In the genomic region with DNA sequence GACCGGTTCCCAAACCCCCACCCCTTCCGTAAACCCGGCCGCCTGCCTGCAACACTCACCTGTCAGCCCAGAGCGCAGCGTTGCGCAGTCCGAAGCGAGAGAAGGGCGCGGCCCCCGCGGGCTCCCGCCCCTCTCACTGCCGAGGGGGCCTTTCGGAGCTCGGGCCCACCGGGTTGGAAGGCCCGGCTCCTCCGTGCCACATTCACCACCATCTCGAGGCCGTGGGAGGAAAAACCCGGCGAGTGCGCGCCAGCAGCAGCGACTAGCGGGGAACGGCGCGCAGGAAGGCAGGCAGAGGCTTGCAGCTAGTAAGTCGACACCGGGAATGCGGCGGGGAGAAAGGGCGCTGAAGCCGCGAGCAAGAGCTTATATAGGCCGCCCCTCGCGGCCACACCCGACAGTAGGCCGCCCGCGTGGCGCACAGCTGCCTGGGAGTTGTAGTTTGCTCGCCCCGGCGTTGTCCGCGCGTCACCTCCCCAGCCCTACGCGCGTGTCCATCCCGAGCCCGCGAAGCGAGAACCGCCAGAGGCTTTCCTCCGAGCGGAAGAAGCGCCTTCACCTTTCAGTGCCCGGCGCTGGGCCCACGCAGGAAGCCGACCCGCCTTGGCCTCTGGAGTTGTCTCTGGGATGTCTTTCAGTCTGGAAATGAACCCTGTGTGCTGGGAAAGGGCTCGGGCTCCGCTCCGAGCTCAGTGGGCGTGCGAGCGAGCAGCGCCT, we compare ENCODE assay signal across 8 cellular contexts. TPM values are rescaled to one million over a fixed set of nuclear protein-coding genes. Genes with fewer than 3 reads are reported as not detected.
DNase-seq lines count a peak whose midpoint lies in the region; ATAC-seq and TF ChIP-seq lines count a peak whose summit lies in the region.

No MANE protein-coding gene starts in this region.

- peak overlapping the region; percentile 58 for H2BK5ac ChIP-seq in IMR-90 (ENCODE audit: low read depth, low read length, poor library complexity, severe bottlenecking)

- H3K79me1 ChIP-seq in IMR-90 (ENCODE audit: low read depth in 1 of 2, low read length in 2 of 2) = peaks cover 13 to 35% of the 10 kb centered on the region in 2 experiments

- H3K4ac ChIP-seq in IMR-90 (ENCODE audit: low read depth, low read length) = peak overlapping the region; percentile 72

- TF ChIP-seq RAD21 in IMR-90 (IDR thresholded peaks at IDR 0.05; ENCODE audit: low read length) = no peak; the same call in 1 of the 2 replicates

- peaks cover 44% of the 10 kb centered on the region for H4K20me1 ChIP-seq in IMR-90 (ENCODE audit: insufficient read depth, low read length)

- H3K4me3 Mint-ChIP-seq in activated T-cell treated with anti-CD3 and anti-CD28 coated beads, Interleukin-2, amount 50 U/mL, for 24 hours = peak overlapping the region; percentile 95

- CTCF ChIA-PET in IMR-90 (lab: Yijun Ruan, JAX) = interaction anchor here (1.0 to 1.7 kb wide), 4 partner anchors 20 to 233 kb away, joined by 3 to 6 read pairs (median 3); no protein-coding TSS in a partner anchor

- H3K14ac ChIP-seq in IMR-90 (replicated peaks; ENCODE audit: low read depth, low read length) = peak overlapping the region; percentile 73

- BruUV-seq in IMR-90 (replicated peaks; lab: Mats Ljungman, UMichigan) = no TSS peak

- H3K4me3 ChIP-seq in IMR-90 (ENCODE audit: insufficient read depth, low read depth, low read length) = peak overlapping the region; percentile 79
- H3K4me3 ChIP-seq in esophagus (ENCODE audit: low read depth in 1 of 2, low read length in 2 of 2) = peak overlapping the region; percentile 81 to 85

- H3K4me1 Mint-ChIP-seq in activated T-cell treated with anti-CD3 and anti-CD28 coated beads, Interleukin-2, amount 50 U/mL, for 24 hours (ENCODE audit: low read depth) = peaks cover 36% of the 10 kb centered on the region

- no peak for TF ChIP-seq CTCF in IMR-90 (conservative IDR thresholded peaks at IDR 0.05; ENCODE audit: low read depth, low read length)

- H2BK15ac ChIP-seq in IMR-90 (ENCODE audit: low read depth, low read length) = no peak overlapping the region; the same call in 2 of the 3 replicates

- dilution Hi-C loops in IMR-90 (cut with HindIII; ENCODE audit: low sequenced_read_pairs, unreplicated experiment) = no loop called here

- H3K4me2 ChIP-seq in IMR-90 (ENCODE audit: low read depth, low read length) = peak overlapping the region; percentile 96

- H3K9ac ChIP-seq in IMR-90 (ENCODE audit: low read depth, low read length) = peak overlapping the region; percentile 76

- peak; percentile 100 for DNase-seq in DMS153 treated with DMSO at 0.1 percent for 48 hours (lab: John Stamatoyannopoulos, UW; ENCODE audit: unreplicated experiment)
- peak; percentile 94 for DNase-seq in IMR-90
- DNase-seq in OCI-M2 (lab: John Stamatoyannopoulos, UW; ENCODE audit: unreplicated experiment) = peak; percentile 55
- DNase-seq in activated T-cell treated with anti-CD3 and anti-CD28 coated beads, Interleukin-2, amount 50 U/mL, for 24 hours = peak; percentile 97
- DNase-seq in myocyte (ENCODE audit: low read depth) = peak; percentile 96
- peak; percentile 85 to 91 for DNase-seq in stimulated activated CD8-positive, alpha-beta memory T cell treated with anti-CD3 and anti-CD28 coated beads, Interleukin-7, amount 100 ng/mL, for 4 hours (ENCODE audit: low read depth in 2 of 2)

- H4K8ac ChIP-seq in IMR-90 (ENCODE audit: low read depth in 2 of 2, low read length in 2 of 2) = peak overlapping the region; percentile 37 to 76

- H4K91ac ChIP-seq in IMR-90 (ENCODE audit: insufficient read depth, low read depth, low read length) = peak overlapping the region; percentile 48; the same call in 1 of the 2 replicates

- POLR2A ChIA-PET in IMR-90 (lab: Charles Lee; ENCODE audit: unreplicated experiment) = interaction anchor here (0.6 to 1.5 kb wide), 6 partner anchors 19 to 498 kb away, joined by 3 to 6 read pairs (median 4); no protein-coding TSS in a partner anchor

- peaks cover 59% of the 10 kb centered on the region for H3K36me3 Mint-ChIP-seq in activated T-cell treated with anti-CD3 and anti-CD28 coated beads, Interleukin-2, amount 50 U/mL, for 24 hours (ENCODE audit: low read depth)

- WGBS in IMR-90 (ENCODE audit: extremely low coverage in 2 of 2, insufficient read length in 1 of 2), 2 experiments = 0% methylated on average over 36 of the region's 75 CpGs; no CpG with 5 or more reads in 1 of the 2 experiments
- 0 to 1% methylated on average over 74 to 75 of the region's 75 CpGs for WGBS in esophagus, 2 donors

- peak; percentile 77 for ATAC-seq in GM21528 (IDR thresholded peaks at IDR 0.05; ENCODE audit: low FRiP score, unreplicated experiment)
- peak; percentile 95 for ATAC-seq in IMR-90 (ENCODE audit: low read depth)

- H2AFZ ChIP-seq in IMR-90 (replicated peaks; ENCODE audit: low read length, poor library complexity) = peak overlapping the region; percentile 93

- H3K27ac ChIP-seq in IMR-90 (ENCODE audit: insufficient read depth, low read length) (peak overlapping the region; percentile 75), esophagus (ENCODE audit: low read depth in 2 of 2, low read length in 1 of 2) (peak overlapping the region; percentile 95 to 96)

- H3K18ac ChIP-seq in IMR-90 (ENCODE audit: low read depth, low read length) = no peak overlapping the region

- no peaks in the 10 kb centered on the region for H3K9me3 Mint-ChIP-seq in activated T-cell treated with anti-CD3 and anti-CD28 coated beads, Interleukin-2, amount 50 U/mL, for 24 hours

- H2BK120ac ChIP-seq in IMR-90 (ENCODE audit: low read depth, low read length) = peak overlapping the region; percentile 41; the same call in 1 of the 2 replicates

- H3K4me1 ChIP-seq in IMR-90 (ENCODE audit: control insufficient read depth, insufficient read depth, low read length) (peaks cover 6% of the 10 kb centered on the region; the same call in 1 of the 2 replicates), esophagus (ENCODE audit: control insufficient read depth in 2 of 2, insufficient read depth in 2 of 2, low read length in 1 of 2) (peaks cover 0 to 5% of the 10 kb centered on the region in 2 donors)

- H3K27me3 Mint-ChIP-seq in activated T-cell treated with anti-CD3 and anti-CD28 coated beads, Interleukin-2, amount 50 U/mL, for 24 hours = no peaks in the 10 kb centered on the region

- peak overlapping the region; percentile 84 for H2AK5ac ChIP-seq in IMR-90 (ENCODE audit: low read depth, low read length)

- H3K23ac ChIP-seq in IMR-90 (ENCODE audit: low read depth, low read length) = peak overlapping the region; percentile 95; the same call in 1 of the 2 replicates

- H3K9me3 ChIP-seq in IMR-90 (ENCODE audit: control insufficient read depth, insufficient read depth, low read length) (no peaks in the 10 kb centered on the region), esophagus (ENCODE audit: control insufficient read depth in 2 of 2, insufficient read depth in 1 of 2, low read depth in 1 of 2, low read length in 1 of 2) (no peaks in the 10 kb centered on the region)

- H2AK9ac ChIP-seq in IMR-90 (replicated peaks; ENCODE audit: low read depth, low read length, poor library complexity) = peak overlapping the region; percentile 94

- peak overlapping the region; percentile 7; the same call in 1 of the 2 replicates for H4K5ac ChIP-seq in IMR-90 (ENCODE audit: low read depth, low read length)

- intact Hi-C loops in IMR-90 (cut with micrococcal nuclease) = loop anchor here (1.0 to 5.0 kb wide), 2 partner anchors 28 to 64 kb away; a partner anchor contains a TSS

- peak overlapping the region; percentile 98 for H3K27ac Mint-ChIP-seq in activated T-cell treated with anti-CD3 and anti-CD28 coated beads, Interleukin-2, amount 50 U/mL, for 24 hours

- peak; percentile 100 for TF ChIP-seq POLR2A in IMR-90 (IDR thresholded peaks at IDR 0.05; ENCODE audit: low read depth, low read length)

- H3K36me3 ChIP-seq in IMR-90 (ENCODE audit: control insufficient read depth, insufficient read depth, low read length) (peaks cover 34% of the 10 kb centered on the region), esophagus (ENCODE audit: control insufficient read depth in 2 of 2, insufficient read depth in 2 of 2, low read length in 1 of 2) (peaks cover 9 to 21% of the 10 kb centered on the region in 2 donors)

- H3K9me1 ChIP-seq in IMR-90 (ENCODE audit: insufficient read depth, low read length) = peaks cover 7% of the 10 kb centered on the region; the same call in 1 of the 2 replicates

- H3K56ac ChIP-seq in IMR-90 (ENCODE audit: extremely low read depth, insufficient read depth, low read length) = peak overlapping the region; percentile 56

- H2BK20ac ChIP-seq in IMR-90 (ENCODE audit: low read depth, low read length) = no peak overlapping the region

- H3K27me3 ChIP-seq in IMR-90 (ENCODE audit: control insufficient read depth, insufficient read depth, low read length) (no peaks in the 10 kb centered on the region), esophagus (ENCODE audit: control insufficient read depth in 1 of 2, insufficient read depth in 2 of 2, low read length in 2 of 2) (no peaks in the 10 kb centered on the region)

- in situ Hi-C loops in IMR-90 (cut with MboI; ENCODE audit: low sequenced_read_pairs) = no loop called here

TF ChIP-seq in IMR-90, 13 proteins besides CTCF, POLR2A, EP300 and RAD21 (continues in another document):
- no peak for TF ChIP-seq MAFK (IDR thresholded peaks at IDR 0.05; ENCODE audit: low read depth, low read length)
- no peak for TF ChIP-seq SMC3 (IDR thresholded peaks at IDR 0.05; ENCODE audit: low read depth, low read length)
- TF ChIP-seq, protein P1, sequence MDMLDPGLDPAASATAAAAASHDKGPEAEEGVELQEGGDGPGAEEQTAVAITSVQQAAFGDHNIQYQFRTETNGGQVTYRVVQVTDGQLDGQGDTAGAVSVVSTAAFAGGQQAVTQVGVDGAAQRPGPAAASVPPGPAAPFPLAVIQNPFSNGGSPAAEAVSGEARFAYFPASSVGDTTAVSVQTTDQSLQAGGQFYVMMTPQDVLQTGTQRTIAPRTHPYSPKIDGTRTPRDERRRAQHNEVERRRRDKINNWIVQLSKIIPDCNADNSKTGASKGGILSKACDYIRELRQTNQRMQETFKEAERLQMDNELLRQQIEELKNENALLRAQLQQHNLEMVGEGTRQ (IDR thresholded peaks at IDR 0.05; ENCODE audit: low read depth, low read length) = peak; percentile 80

RNA-seq across cellular contexts. Expression of a gene that starts 10.4 kb away (rescaled TPM):
- total RNA-seq in IMR-90 (2012; rRNA removed) (0.83 and 0.90 TPM in 2 replicates), myocyte (1.2 and 2.0 TPM in 2 replicates)
- polyA plus RNA-seq in IMR-90 (2012; rRNA removed) (0.36 and 0.77 TPM in 2 replicates), esophagus (under 1 TPM; 0.51 to 0.96 TPM)
- polyA plus RNA-seq in IMR-90 (2012; cell fraction: cytosol; rRNA removed) = 0.66 and 1.3 TPM in 2 replicates
- 0.22 and 0.24 TPM in 2 replicates for polyA plus RNA-seq in IMR-90 (2012; cell fraction: nucleus; rRNA removed; ENCODE audit: low replicate concordance)
- polyA plus RNA-seq in myocyte (2012) = 0.95 TPM

RNA-seq across cellular contexts. Expression of a gene that starts 28.8 kb away (rescaled TPM):
- total RNA-seq in IMR-90 (2012; rRNA removed) (23.8 and 25.3 TPM in 2 replicates), myocyte (16.8 and 23.0 TPM in 2 replicates)
- polyA plus RNA-seq in IMR-90 (2012; rRNA removed) (23.3 and 24.1 TPM in 2 replicates), esophagus (10 to 100 TPM; 20.1 to 27.8 TPM)
- 10.5 and 14.8 TPM in 2 replicates for polyA plus RNA-seq in IMR-90 (2012; cell fraction: cytosol; rRNA removed)
- 16.6 and 42.3 TPM in 2 replicates for polyA plus RNA-seq in IMR-90 (2012; cell fraction: nucleus; rRNA removed; ENCODE audit: low replicate concordance)
- 23.3 TPM for polyA plus RNA-seq in myocyte (2012)

Comparison
In these comparisons a context has a peak if more than half of its experiments do, and no peak if none do; other contexts are left out.
1. Peak in every context shown above with its lines: DNase-seq, ATAC-seq, H3K4me3 ChIP-seq and H3K27ac ChIP-seq.